ENCODE assay signal across 9 cellular contexts in genomic region chr5:150992705-150993104, GRCh38.
"Had no signal": no experiment of that assay in that cellular context is flagged by ENCODE, and none has a peak within 500 bp of the region (broad histone marks: within the 10 kb centered on the region; RNA-seq: fewer than 3 reads in every experiment).

No MANE protein-coding gene starts in this region.

- H3K27ac Mint-ChIP-seq: IgD-negative memory B cell had no signal

- H3K27ac ChIP-seq: HL-60, KMS-11 had no signal

- H3K9ac ChIP-seq: KMS-11 had no signal

- H3K4me1 Mint-ChIP-seq: IgD-negative memory B cell had no signal

- H3K4me2 ChIP-seq: KMS-11 had no signal

- H3K4me3 ChIP-seq: K562 had no signal

- DNase-seq: IMR-90, KBM-7, KG1 had no signal

- H3K27me3 Mint-ChIP-seq: IgD-negative memory B cell had no signal

- FAIRE-seq: HepG2, HTR-8/SVneo, K562 had no signal
